Comparison of ENCODE assay signal across 18 cellular contexts in the genomic region with DNA sequence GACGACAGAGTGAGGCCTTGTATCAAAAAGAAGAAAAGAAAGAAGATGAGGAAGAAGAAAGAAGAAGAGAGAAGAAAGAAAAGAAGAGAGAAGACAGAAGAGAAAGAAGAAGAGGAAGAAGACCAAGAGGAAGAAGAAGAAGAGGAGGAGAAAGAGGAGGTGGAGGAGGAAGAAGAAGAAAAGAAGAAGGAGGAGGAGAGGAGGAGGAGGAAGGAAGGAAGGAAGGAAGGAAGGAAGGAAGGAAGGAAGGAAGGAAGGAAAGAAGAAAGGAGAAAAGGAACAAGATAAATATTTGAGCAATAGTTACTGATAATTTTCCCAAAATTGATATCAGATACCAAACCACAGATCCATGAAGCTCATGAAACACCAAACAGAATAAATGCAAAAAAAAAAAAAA.
DNase-seq lines count a peak whose midpoint lies in the region; ATAC-seq and TF ChIP-seq lines count a peak whose summit lies in the region.
"Had no signal": no experiment of that assay in that cellular context is flagged by ENCODE, and none has a peak within 500 bp of the region (broad histone marks: within the 10 kb centered on the region; RNA-seq: fewer than 3 reads in every experiment).

No MANE protein-coding gene starts in this region.

- POLR2A ChIA-PET in activated CD4-positive, alpha-beta T cell treated with anti-CD3 and anti-CD28 coated beads for 36 hours (lab: Charles Lee), result interaction anchor here (0.7 kb wide), 1 partner anchor 48 kb away, joined by 3 read pairs; no protein-coding TSS in a partner anchor
- POLR2A ChIA-PET in activated CD4-positive, alpha-beta T cell treated with anti-CD3 and anti-CD28 coated beads, Interleukin-2, amount 10 ng/mL, durations not matched to agents 7 days and 5 days (lab: Charles Lee), result interaction anchor here (0.7 kb wide), 1 partner anchor 233 kb away, joined by 3 read pairs; no protein-coding TSS in a partner anchor

- H2AFZ ChIP-seq in trophoblast cell (ENCODE audit: insufficient read depth, low read length, poor library complexity), result no peak overlapping the region
- H2AFZ ChIP-seq: GM23248 had no signal

- H3K27ac ChIP-seq in trophoblast cell (ENCODE audit: low read depth, low read length) (no peak overlapping the region), lower lobe of right lung (no peak overlapping the region)
- H3K27ac ChIP-seq: BLaER1, GM23248, HL-60 had no signal

- H3K9me3 ChIP-seq in trophoblast cell (ENCODE audit: insufficient read depth, low read depth, low read length) (no peaks in the 10 kb centered on the region), lower lobe of right lung (no peaks in the 10 kb centered on the region)
- H3K9me3 ChIP-seq: BLaER1, HAP-1 had no signal

- intact Hi-C loops in activated CD4-positive, alpha-beta T cell treated with anti-CD3 and anti-CD28 coated beads for 36 hours (cut with DNase I, micrococcal nuclease), result loop anchor here in 1 of 2 experiments (10.0 kb wide), 3 partner anchors 359 to 1411 kb away; a partner anchor contains a TSS
- intact Hi-C loops in lower lobe of right lung (cut with DNase I), result no loop called here

- H3K27me3 ChIP-seq in trophoblast cell (ENCODE audit: insufficient read depth, low read length) (no peaks in the 10 kb centered on the region), lower lobe of right lung (ENCODE audit: low read depth) (no peaks in the 10 kb centered on the region)
- H3K27me3 ChIP-seq: BLaER1 had no signal

- H4K12ac ChIP-seq in trophoblast cell (ENCODE audit: low read depth, low read length), result no peak overlapping the region

- H3K36me3 ChIP-seq in trophoblast cell (ENCODE audit: control insufficient read depth in 1 of 2, insufficient read depth in 2 of 2, low read length in 2 of 2) (no peaks in the 10 kb centered on the region), lower lobe of right lung (no peaks in the 10 kb centered on the region)
- H3K36me3 ChIP-seq: BLaER1, HAP-1 had no signal

- no peak overlapping the region for H3K4ac ChIP-seq in trophoblast cell (ENCODE audit: low read depth, low read length)

- H3K4me3 ChIP-seq in trophoblast cell (ENCODE audit: low read depth, low read length) (no peak overlapping the region), lower lobe of right lung (no peak overlapping the region)
- H3K4me3 ChIP-seq: BLaER1, GM23248, HAP-1 had no signal

- peaks cover 3% of the 10 kb centered on the region for H3K79me1 ChIP-seq in trophoblast cell (ENCODE audit: low read length)

- H3K4me1 Mint-ChIP-seq in activated CD4-positive, alpha-beta T cell treated with anti-CD3 and anti-CD28 coated beads for 36 hours, result peaks cover 48% of the 10 kb centered on the region
- H3K4me1 Mint-ChIP-seq in activated CD4-positive, alpha-beta T cell treated with anti-CD3 and anti-CD28 coated beads, Interleukin-2, amount 10 ng/mL, durations not matched to agents 7 days and 5 days, result peaks cover 21% of the 10 kb centered on the region
- peaks cover 53% of the 10 kb centered on the region for H3K4me1 Mint-ChIP-seq in activated naive CD8-positive, alpha-beta T cell treated with anti-CD3 and anti-CD28 coated beads, Interleukin-2, amount 50 U/mL, for 24 hours
- H3K4me1 Mint-ChIP-seq in activated naive CD8-positive, alpha-beta T cell treated with anti-CD3 and anti-CD28 coated beads for 36 hours, result peaks cover 14% of the 10 kb centered on the region
- H3K4me1 Mint-ChIP-seq in activated T-helper 17 cell treated with anti-CD3 and anti-CD28 coated beads, Interleukin-2, amount 50 U/mL, for 72 hours, result peaks cover 16% of the 10 kb centered on the region
- H3K4me1 Mint-ChIP-seq: CD14-positive monocyte had no signal

- peak overlapping the region; percentile 98 for H2BK12ac ChIP-seq in trophoblast cell (ENCODE audit: low read length)

- no peak overlapping the region for H3K23ac ChIP-seq in trophoblast cell (ENCODE audit: low read length)

- peak overlapping the region; percentile 11 for H3K27ac Mint-ChIP-seq in activated CD4-positive, alpha-beta T cell treated with anti-CD3 and anti-CD28 coated beads for 36 hours
- H3K27ac Mint-ChIP-seq in activated CD4-positive, alpha-beta T cell treated with anti-CD3 and anti-CD28 coated beads, Interleukin-2, amount 10 ng/mL, durations not matched to agents 7 days and 5 days, result no peak overlapping the region
- peak overlapping the region; percentile 46 for H3K27ac Mint-ChIP-seq in activated naive CD8-positive, alpha-beta T cell treated with anti-CD3 and anti-CD28 coated beads, Interleukin-2, amount 50 U/mL, for 24 hours
- no peak overlapping the region for H3K27ac Mint-ChIP-seq in activated naive CD8-positive, alpha-beta T cell treated with anti-CD3 and anti-CD28 coated beads for 36 hours
- peak overlapping the region; percentile 67 for H3K27ac Mint-ChIP-seq in activated T-helper 17 cell treated with anti-CD3 and anti-CD28 coated beads, Interleukin-2, amount 50 U/mL, for 72 hours
- H3K27ac Mint-ChIP-seq: CD8-positive, alpha-beta T cell had no signal

- no peak overlapping the region for H3K9ac ChIP-seq in trophoblast cell (ENCODE audit: low read length)
- H3K9ac ChIP-seq: BLaER1, GM23248 had no signal

- TF ChIP-seq CTCF in lower lobe of right lung (IDR thresholded peaks at IDR 0.05), result no peak

- H2AK5ac ChIP-seq in trophoblast cell (ENCODE audit: low read length), result peak overlapping the region; percentile 87

- H3K4me1 ChIP-seq in trophoblast cell (ENCODE audit: control insufficient read depth in 1 of 2, insufficient read depth in 2 of 2, low read length in 2 of 2), result peaks cover 0 to 17% of the 10 kb centered on the region in 2 experiments
- H3K4me1 ChIP-seq in lower lobe of right lung, result no peaks in the 10 kb centered on the region
- H3K4me1 ChIP-seq: BLaER1, HAP-1 had no signal

- H4K91ac ChIP-seq in trophoblast cell (ENCODE audit: low read depth, low read length), result no peak overlapping the region

- H2BK5ac ChIP-seq in trophoblast cell (ENCODE audit: low read depth, low read length, poor library complexity), result no peak overlapping the region

- H4K8ac ChIP-seq in trophoblast cell (ENCODE audit: low read depth, low read length), result no peak overlapping the region

- CTCF ChIA-PET in activated CD4-positive, alpha-beta T cell treated with anti-CD3 and anti-CD28 coated beads for 36 hours (lab: Charles Lee), result no interaction called here
- CTCF ChIA-PET in activated CD4-positive, alpha-beta T cell treated with anti-CD3 and anti-CD28 coated beads, Interleukin-2, amount 10 ng/mL, durations not matched to agents 7 days and 5 days (lab: Charles Lee), result no interaction called here

- peaks cover 18% of the 10 kb centered on the region for H3K27me3 Mint-ChIP-seq in activated CD4-positive, alpha-beta T cell treated with anti-CD3 and anti-CD28 coated beads for 36 hours
- H3K27me3 Mint-ChIP-seq in activated CD4-positive, alpha-beta T cell treated with anti-CD3 and anti-CD28 coated beads, Interleukin-2, amount 10 ng/mL, durations not matched to agents 7 days and 5 days, result no peaks in the 10 kb centered on the region
- H3K27me3 Mint-ChIP-seq in activated naive CD8-positive, alpha-beta T cell treated with anti-CD3 and anti-CD28 coated beads, Interleukin-2, amount 50 U/mL, for 24 hours, result peaks cover 6% of the 10 kb centered on the region
- H3K27me3 Mint-ChIP-seq in activated naive CD8-positive, alpha-beta T cell treated with anti-CD3 and anti-CD28 coated beads for 36 hours, result peaks cover 23% of the 10 kb centered on the region
- H3K27me3 Mint-ChIP-seq in activated T-helper 17 cell treated with anti-CD3 and anti-CD28 coated beads, Interleukin-2, amount 50 U/mL, for 72 hours, result peaks cover 6% of the 10 kb centered on the region

- H2BK120ac ChIP-seq in trophoblast cell (ENCODE audit: insufficient read depth, low read length, poor library complexity), result peak overlapping the region; percentile 63

- WGBS in trophoblast cell (ENCODE audit: extremely low coverage, insufficient coverage, insufficient read length), result no CpG with 5 or more reads among the region's 1 CpG

- no peak for DNase-seq in activated CD4-positive, alpha-beta T cell treated with anti-CD3 and anti-CD28 coated beads for 36 hours
- DNase-seq in activated CD4-positive, alpha-beta T cell treated with anti-CD3 and anti-CD28 coated beads, Interleukin-2, amount 10 ng/mL, durations not matched to agents 7 days and 5 days, result no peak
- no peak for DNase-seq in activated naive CD8-positive, alpha-beta T cell treated with anti-CD3 and anti-CD28 coated beads, Interleukin-2, amount 50 U/mL, for 24 hours
- DNase-seq in activated naive CD8-positive, alpha-beta T cell treated with anti-CD3 and anti-CD28 coated beads for 36 hours, result no peak
- no peak for DNase-seq in trophoblast cell
- no peak for DNase-seq in lower lobe of right lung
- DNase-seq: 8988T; Calu3; CD8-positive, alpha-beta T cell; DMS79 treated with DMSO at 0.1 percent for 48 hours; GF-D8; GM23248 had no signal

- no peak overlapping the region for H3K4me3 Mint-ChIP-seq in activated CD4-positive, alpha-beta T cell treated with anti-CD3 and anti-CD28 coated beads for 36 hours
- H3K4me3 Mint-ChIP-seq in activated CD4-positive, alpha-beta T cell treated with anti-CD3 and anti-CD28 coated beads, Interleukin-2, amount 10 ng/mL, durations not matched to agents 7 days and 5 days, result no peak overlapping the region
- H3K4me3 Mint-ChIP-seq in activated naive CD8-positive, alpha-beta T cell treated with anti-CD3 and anti-CD28 coated beads, Interleukin-2, amount 50 U/mL, for 24 hours, result no peak overlapping the region
- H3K4me3 Mint-ChIP-seq in activated naive CD8-positive, alpha-beta T cell treated with anti-CD3 and anti-CD28 coated beads for 36 hours, result no peak overlapping the region
- no peak overlapping the region for H3K4me3 Mint-ChIP-seq in activated T-helper 17 cell treated with anti-CD3 and anti-CD28 coated beads, Interleukin-2, amount 50 U/mL, for 72 hours
- H3K4me3 Mint-ChIP-seq: CD14-positive monocyte; CD8-positive, alpha-beta T cell had no signal

- H3K9me3 Mint-ChIP-seq in activated CD4-positive, alpha-beta T cell treated with anti-CD3 and anti-CD28 coated beads for 36 hours (ENCODE audit: low read depth), result peaks cover 2% of the 10 kb centered on the region
- peaks cover 2% of the 10 kb centered on the region for H3K9me3 Mint-ChIP-seq in activated CD4-positive, alpha-beta T cell treated with anti-CD3 and anti-CD28 coated beads, Interleukin-2, amount 10 ng/mL, durations not matched to agents 7 days and 5 days
- H3K9me3 Mint-ChIP-seq in activated naive CD8-positive, alpha-beta T cell treated with anti-CD3 and anti-CD28 coated beads, Interleukin-2, amount 50 U/mL, for 24 hours, result no peaks in the 10 kb centered on the region
- no peaks in the 10 kb centered on the region for H3K9me3 Mint-ChIP-seq in activated naive CD8-positive, alpha-beta T cell treated with anti-CD3 and anti-CD28 coated beads for 36 hours
- H3K9me3 Mint-ChIP-seq in activated T-helper 17 cell treated with anti-CD3 and anti-CD28 coated beads, Interleukin-2, amount 50 U/mL, for 72 hours, result peaks cover 7% of the 10 kb centered on the region
- H3K9me3 Mint-ChIP-seq: CD8-positive, alpha-beta T cell had no signal

- H3K14ac ChIP-seq in trophoblast cell (ENCODE audit: low read length), result no peak overlapping the region

- H3K79me2 ChIP-seq in trophoblast cell (ENCODE audit: control insufficient read depth, insufficient read depth, low read length, poor library complexity), result no peaks in the 10 kb centered on the region

- no peak overlapping the region for H3K18ac ChIP-seq in trophoblast cell (ENCODE audit: low read length)

- no peak for ATAC-seq in activated CD4-positive, alpha-beta T cell treated with anti-CD3 and anti-CD28 coated beads for 36 hours
- no peak for ATAC-seq in activated naive CD8-positive, alpha-beta T cell treated with anti-CD3 and anti-CD28 coated beads, Interleukin-2, amount 50 U/mL, for 24 hours
- no peak for ATAC-seq in activated T-helper 17 cell treated with anti-CD3 and anti-CD28 coated beads, Interleukin-2, amount 50 U/mL, for 72 hours (replicated peaks)
- ATAC-seq in HG02973 (IDR thresholded peaks at IDR 0.05; ENCODE audit: unreplicated experiment), result no peak
- no peak for ATAC-seq in lower lobe of right lung
- ATAC-seq: CD8-positive, alpha-beta T cell had no signal

- peaks cover 6% of the 10 kb centered on the region for H3K36me3 Mint-ChIP-seq in activated CD4-positive, alpha-beta T cell treated with anti-CD3 and anti-CD28 coated beads for 36 hours (ENCODE audit: low read depth)
- no peaks in the 10 kb centered on the region for H3K36me3 Mint-ChIP-seq in activated CD4-positive, alpha-beta T cell treated with anti-CD3 and anti-CD28 coated beads, Interleukin-2, amount 10 ng/mL, durations not matched to agents 7 days and 5 days (ENCODE audit: low read depth)
- peaks cover 4% of the 10 kb centered on the region for H3K36me3 Mint-ChIP-seq in activated naive CD8-positive, alpha-beta T cell treated with anti-CD3 and anti-CD28 coated beads, Interleukin-2, amount 50 U/mL, for 24 hours (ENCODE audit: low read depth)
- H3K36me3 Mint-ChIP-seq in activated naive CD8-positive, alpha-beta T cell treated with anti-CD3 and anti-CD28 coated beads for 36 hours, result no peaks in the 10 kb centered on the region
- H3K36me3 Mint-ChIP-seq in activated T-helper 17 cell treated with anti-CD3 and anti-CD28 coated beads, Interleukin-2, amount 50 U/mL, for 72 hours (ENCODE audit: low read depth), result peaks cover 13% of the 10 kb centered on the region
- H3K36me3 Mint-ChIP-seq: CD14-positive monocyte; CD8-positive, alpha-beta T cell had no signal

- no peak overlapping the region for H3K4me2 ChIP-seq in trophoblast cell (ENCODE audit: low read length)
- H3K4me2 ChIP-seq: BLaER1 had no signal

Comparison
In these comparisons a context has a peak if more than half of its experiments do, and no peak if none do; other contexts are left out.
1. H3K27ac Mint-ChIP-seq: peak in activated CD4-positive, alpha-beta T cell treated with anti-CD3 and anti-CD28 coated beads for 36 hours (single experiment), activated naive CD8-positive, alpha-beta T cell treated with anti-CD3 and anti-CD28 coated beads, Interleukin-2, amount 50 U/mL, for 24 hours (single experiment) and activated T-helper 17 cell treated with anti-CD3 and anti-CD28 coated beads, Interleukin-2, amount 50 U/mL, for 72 hours (single experiment); none in activated CD4-positive, alpha-beta T cell treated with anti-CD3 and anti-CD28 coated beads, Interleukin-2, amount 10 ng/mL, durations not matched to agents 7 days and 5 days (single experiment) and activated naive CD8-positive, alpha-beta T cell treated with anti-CD3 and anti-CD28 coated beads for 36 hours (single experiment).